ENCODE assay signal across 20 cellular contexts in genomic region chr6:144990768-144991167, GRCh38.
DNase-seq lines count a peak whose midpoint lies in the region; ATAC-seq and TF ChIP-seq lines count a peak whose summit lies in the region.
"Had no signal": no experiment of that assay in that cellular context is flagged by ENCODE, and none has a peak within 500 bp of the region (broad histone marks: within the 10 kb centered on the region; RNA-seq: fewer than 3 reads in every experiment).

No MANE protein-coding gene starts in this region.

- H3K4me1 ChIP-seq in mucosa of descending colon (ENCODE audit: low read depth) = peaks cover 4% of the 10 kb centered on the region
- H3K4me1 ChIP-seq: SJSA1 had no signal

- no peaks in the 10 kb centered on the region for H3K9me3 ChIP-seq in mucosa of descending colon
- H3K9me3 ChIP-seq: SJSA1 had no signal

- TF ChIP-seq CTCF in mucosa of descending colon (IDR thresholded peaks at IDR 0.05) = no peak

- DNase-seq in NCI-H2107 treated with DMSO at 0.1 percent for 48 hours (lab: John Stamatoyannopoulos, UW; ENCODE audit: unreplicated experiment) (peak; percentile 50), NCI-H2107 (lab: John Stamatoyannopoulos, UW) (no peak), NCI-H1105 treated with DMSO at 0.1 percent for 48 hours (lab: John Stamatoyannopoulos, UW) (peak; percentile 41), NCI-H226 (peak; percentile 37), mucosa of descending colon (no peak), cerebellum (ENCODE audit: low spot score) (no peak)
- DNase-seq in activated T-cell treated with anti-CD3 and anti-CD28 coated beads, Interleukin-2, amount 50 U/mL, for 1 hour = no peak
- DNase-seq: Calu3; Karpas-422; NCI-H187; NCI-H2171 treated with DMSO at 0.1 percent for 48 hours; NCI-H446 treated with DMSO at 0.1 percent for 48 hours; NCI-H69; NK-92 treated with Interleukin-12 subunit alpha and Interleukin-12 subunit beta, amount 100 ng/mL, for 24 hours; Right ventricle myocardium superior; RPMI8226; T-helper 2 cell had no signal

- H3K36me3 ChIP-seq in mucosa of descending colon (ENCODE audit: low read depth) = no peaks in the 10 kb centered on the region
- H3K36me3 ChIP-seq: SJSA1 had no signal

- no peak overlapping the region for H3K4me3 ChIP-seq in mucosa of descending colon
- H3K4me3 ChIP-seq: SJSA1 had no signal

- intact Hi-C loops in mucosa of descending colon (cut with DNase I, micrococcal nuclease) = no loop called here

- peak; percentile 89 for ATAC-seq in mucosa of descending colon
- no peak for ATAC-seq in HG03460 (IDR thresholded peaks at IDR 0.05; ENCODE audit: unreplicated experiment)
- ATAC-seq: HepG2 had no signal

Comparison
In these comparisons a context has a peak if more than half of its experiments do, and no peak if none do; other contexts are left out.
1. DNase-seq: peak in NCI-H2107 treated with DMSO at 0.1 percent for 48 hours (single experiment), NCI-H1105 treated with DMSO at 0.1 percent for 48 hours (single experiment) and NCI-H226 (single experiment); none in NCI-H2107 (single experiment), mucosa of descending colon (0 of 3), activated T-cell treated with anti-CD3 and anti-CD28 coated beads, Interleukin-2, amount 50 U/mL, for 1 hour (single experiment) and cerebellum (single experiment).